In the genomic region with DNA sequence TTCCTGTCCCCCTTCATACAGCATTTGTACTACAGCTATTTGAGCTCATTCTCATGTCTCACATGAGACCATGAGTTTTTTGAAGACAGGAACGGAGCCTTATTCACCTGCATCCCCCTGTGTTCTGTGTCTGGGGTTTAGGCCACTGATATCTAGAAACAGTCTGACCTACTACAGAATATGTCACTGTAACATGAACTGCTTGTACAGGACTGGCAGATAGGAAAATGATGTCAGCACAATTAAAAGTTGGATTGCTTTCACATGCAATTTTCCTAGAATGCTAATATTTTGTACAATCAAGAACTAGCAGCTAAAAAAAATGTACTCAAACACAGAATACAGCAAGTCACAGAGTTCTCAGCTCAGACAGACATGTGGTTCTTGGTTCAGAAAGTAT, we compare ENCODE assay signal across 14 cellular contexts.
DNase-seq lines count a peak whose midpoint lies in the region; ATAC-seq and TF ChIP-seq lines count a peak whose summit lies in the region.
"Had no signal": no experiment of that assay in that cellular context is flagged by ENCODE, and none has a peak within 500 bp of the region (broad histone marks: within the 10 kb centered on the region; RNA-seq: fewer than 3 reads in every experiment).

No MANE protein-coding gene starts in this region.

- H3K4me1 Mint-ChIP-seq in Caco-2 (ENCODE audit: low read depth, unreplicated experiment) (peaks cover 46% of the 10 kb centered on the region), T-helper 17 cell (peaks cover 40% of the 10 kb centered on the region)

- H3K9me3 Mint-ChIP-seq in Caco-2 (ENCODE audit: unreplicated experiment): no peaks in the 10 kb centered on the region
- H3K9me3 Mint-ChIP-seq: IgD-negative memory B cell had no signal

- TF ChIP-seq CTCF in Caco-2 (IDR thresholded peaks at IDR 0.05; ENCODE audit: insufficient read depth in 1 of 2, low read depth in 1 of 2, low read length in 1 of 2, severe bottlenecking in 1 of 2, unreplicated experiment in 1 of 2) (no peak), fibroblast of the aortic adventitia (IDR thresholded peaks at IDR 0.05; ENCODE audit: insufficient read depth, low read length) (no peak)

- H3K27ac Mint-ChIP-seq in Caco-2 (ENCODE audit: unreplicated experiment) (peak overlapping the region; percentile 9), T-helper 17 cell (peak overlapping the region; percentile 90)
- H3K27ac Mint-ChIP-seq: IgD-negative memory B cell had no signal

- no TSS peak for BruUV-seq in Caco-2 (replicated peaks; lab: Mats Ljungman, UMichigan)

- H3K9me3 ChIP-seq in Caco-2 (no peaks in the 10 kb centered on the region), T-helper 17 cell (ENCODE audit: control insufficient read depth, low read length, poor library complexity, severe bottlenecking) (no peaks in the 10 kb centered on the region)
- H3K9me3 ChIP-seq: right lobe of liver, tibial artery had no signal

- H3K36me3 Mint-ChIP-seq in Caco-2 (ENCODE audit: insufficient read depth, unreplicated experiment): no peaks in the 10 kb centered on the region
- H3K36me3 Mint-ChIP-seq in T-helper 17 cell (ENCODE audit: low read depth): no peaks in the 10 kb centered on the region
- H3K36me3 Mint-ChIP-seq: IgD-negative memory B cell had no signal

- H3K27ac ChIP-seq in ACC112 (ENCODE audit: low read depth, low read length): peak overlapping the region; percentile 56; the same call in 1 of the 2 replicates
- H3K27ac ChIP-seq: right lobe of liver, tibial artery had no signal

- CTCF ChIA-PET in Caco-2 (lab: Charles Lee): interaction anchor here (1.7 kb wide), 2 partner anchors 97 to 223 kb away, joined by 6 to 9 read pairs; no protein-coding TSS in a partner anchor

- no peak overlapping the region for H3K4me3 Mint-ChIP-seq in Caco-2 (ENCODE audit: unreplicated experiment)
- H3K4me3 Mint-ChIP-seq in T-helper 17 cell: no peak overlapping the region
- H3K4me3 Mint-ChIP-seq: IgD-negative memory B cell had no signal

- POLR2A ChIA-PET in Caco-2 (lab: Charles Lee): no interaction called here

- H3K27me3 Mint-ChIP-seq in Caco-2 (ENCODE audit: insufficient read depth, unreplicated experiment) (no peaks in the 10 kb centered on the region), T-helper 17 cell (no peaks in the 10 kb centered on the region)

- H3K27me3 ChIP-seq in ACC112 (ENCODE audit: insufficient read depth, low read length) (no peaks in the 10 kb centered on the region), Caco-2 (replicated peaks; ENCODE audit: control insufficient read depth, insufficient read depth, low read length) (no peaks in the 10 kb centered on the region)
- H3K27me3 ChIP-seq: right lobe of liver, tibial artery had no signal

- intact Hi-C loops in Caco-2 (cut with micrococcal nuclease; ENCODE audit: unreplicated experiment): loop anchor here (2.0 to 10.0 kb wide), 2 partner anchors 71 to 647 kb away; no protein-coding TSS in a partner anchor

- ATAC-seq in T-helper 17 cell (no peak), HG03025 (IDR thresholded peaks at IDR 0.05; ENCODE audit: low FRiP score, unreplicated experiment) (no peak)
- ATAC-seq: left lobe of liver had no signal

- no peaks in the 10 kb centered on the region for H3K79me2 ChIP-seq in ACC112 (ENCODE audit: control insufficient read depth, insufficient read depth, low read length, unreplicated experiment)

- peaks cover 33% of the 10 kb centered on the region for H3K4me1 ChIP-seq in ACC112 (ENCODE audit: control insufficient read depth, insufficient read depth, low read length, unreplicated experiment)
- peaks cover 31% of the 10 kb centered on the region for H3K4me1 ChIP-seq in Caco-2
- H3K4me1 ChIP-seq: right lobe of liver had no signal

- H3K4me3 ChIP-seq in ACC112 (ENCODE audit: low read depth, low read length) (no peak overlapping the region), Caco-2 (ENCODE audit: low read depth, low read length) (no peak overlapping the region), fibroblast of the aortic adventitia (ENCODE audit: low read depth, low read length) (no peak overlapping the region)
- H3K4me3 ChIP-seq: right lobe of liver, tibial artery had no signal

- DNase-seq in Caco-2: no peak
- DNase-seq in T-helper 17 cell: no peak
- peak; percentile 45 for DNase-seq in fibroblast of the aortic adventitia (ENCODE audit: low read depth)
- no peak for DNase-seq in A172 (ENCODE audit: low spot score)
- no peak for DNase-seq in NCI-H748 (lab: John Stamatoyannopoulos, UW; ENCODE audit: unreplicated experiment)
- DNase-seq: anterior cingulate cortex; MV-4-11; right lobe of liver; stimulated activated CD4-positive, alpha-beta T cell treated with anti-CD3 and anti-CD28 coated beads, Interleukin-4, amount 100 ng/mL, for 1 hour; tibial artery had no signal

- H3K36me3 ChIP-seq in ACC112 (ENCODE audit: insufficient read depth, low read length): no peaks in the 10 kb centered on the region
- H3K36me3 ChIP-seq in Caco-2 (ENCODE audit: control insufficient read depth, insufficient read depth, low read length): no peaks in the 10 kb centered on the region
- H3K36me3 ChIP-seq: right lobe of liver, tibial artery had no signal

- H2AFZ ChIP-seq in ACC112 (ENCODE audit: low read length, unreplicated experiment): no peak overlapping the region
